18 cellular contexts compared by ENCODE assay signal in the genomic region with DNA sequence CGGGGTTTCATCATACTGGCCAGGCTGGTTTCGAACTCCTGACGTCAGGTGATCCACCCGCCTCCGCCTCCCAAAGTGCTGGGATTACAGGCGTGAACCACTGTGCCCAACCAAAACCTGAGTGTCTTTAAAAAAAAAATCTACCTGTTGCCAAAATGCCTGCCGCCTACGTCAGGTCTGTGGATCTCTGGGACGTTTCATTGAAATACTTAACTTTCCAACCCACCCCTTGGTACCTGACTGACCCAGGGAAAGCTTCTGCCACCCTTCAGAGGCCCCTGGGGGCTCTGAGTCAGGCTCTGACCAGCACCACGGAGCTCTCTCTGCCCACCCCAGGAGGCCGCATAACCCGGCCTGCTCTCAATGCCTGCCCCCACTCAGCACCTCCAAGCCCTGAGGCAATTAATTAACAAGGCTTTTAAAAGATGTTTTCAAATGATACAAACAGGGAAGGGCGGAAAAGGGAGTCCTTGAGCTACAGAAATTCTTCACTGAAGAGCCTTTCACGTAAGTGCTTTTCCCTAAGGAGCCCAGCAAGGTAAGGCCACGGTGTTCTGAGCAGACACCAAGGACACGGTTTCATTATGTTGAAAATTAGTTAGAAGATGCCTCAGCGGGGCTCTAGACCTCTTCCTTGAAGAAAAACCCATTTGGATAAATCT. TPM values are rescaled to one million over a fixed set of nuclear protein-coding genes. Genes with fewer than 3 reads are reported as not detected.
DNase-seq lines count a peak whose midpoint lies in the region; ATAC-seq, FAIRE-seq and TF ChIP-seq lines count a peak whose summit lies in the region.
"Had no signal": no experiment of that assay in that cellular context is flagged by ENCODE, and none has a peak within 500 bp of the region (broad histone marks: within the 10 kb centered on the region; RNA-seq: fewer than 3 reads in every experiment).

No MANE protein-coding gene starts in this region.

- H3K27me3 Mint-ChIP-seq in CD4-positive, alpha-beta T cell: no peaks in the 10 kb centered on the region
- H3K27me3 Mint-ChIP-seq: T-cell had no signal

- intact Hi-C loops in cardiac septum (cut with DNase I) (no loop called here), Right ventricle myocardium superior (cut with DNase I) (no loop called here)
- intact Hi-C loops in CD4-positive, alpha-beta T cell (cut with DNase I, micrococcal nuclease): no loop called here

- H3K27ac Mint-ChIP-seq in CD4-positive, alpha-beta T cell: no peak overlapping the region
- H3K27ac Mint-ChIP-seq: T-cell had no signal

- no peak for FAIRE-seq in bronchial epithelial cell (lab: Jason Lieb, UNC)

- DNase-seq in cardiac septum (ENCODE audit: low spot score) (peak; percentile 26), Right ventricle myocardium superior (no peak), bronchial epithelial cell (ENCODE audit: low read depth) (peak; percentile 9), lung (ENCODE audit: low spot score) (no peak), mucosa of gallbladder (ENCODE audit: low spot score) (no peak)
- no peak for DNase-seq in CD4-positive, alpha-beta T cell
- DNase-seq: activated CD4-positive, alpha-beta T cell treated with anti-CD3 and anti-CD28 coated beads for 1 hour; activated T-cell treated with anti-CD3 and anti-CD28 coated beads, Interleukin-2, amount 50 U/mL, for 48 hours; immature natural killer cell; psoas muscle; T-cell; testis had no signal

- ATAC-seq in Right ventricle myocardium superior (ENCODE audit: poor library complexity): no peak
- peak; percentile 10 for ATAC-seq in lung (ENCODE audit: insufficient read depth, low FRiP score)
- no peak for ATAC-seq in CD4-positive, alpha-beta T cell (ENCODE audit: poor library complexity)
- no peak for ATAC-seq in GM21381 (IDR thresholded peaks at IDR 0.05; ENCODE audit: unreplicated experiment)
- ATAC-seq in activated CD4-positive, CD25-positive, alpha-beta regulatory T cell treated with anti-CD3 and anti-CD28 coated beads, Interleukin-2, amount 50 U/mL, for 24 hours: no peak
- ATAC-seq: psoas muscle, T-cell had no signal

- POLR2A ChIA-PET in CD4-positive, alpha-beta T cell (lab: Charles Lee): no interaction called here

- no peaks in the 10 kb centered on the region for H3K9me3 Mint-ChIP-seq in CD4-positive, alpha-beta T cell
- H3K9me3 Mint-ChIP-seq: immature natural killer cell, T-cell had no signal

- H3K36me3 ChIP-seq in bronchial epithelial cell (ENCODE audit: control insufficient read depth, insufficient read depth, low read length) (peaks cover 4% of the 10 kb centered on the region), lung (ENCODE audit: control insufficient read depth in 2 of 2, insufficient read depth in 2 of 2, low read length in 2 of 2) (peaks cover 0 to 10% of the 10 kb centered on the region in 2 donors)

- H3K36me3 Mint-ChIP-seq in CD4-positive, alpha-beta T cell (ENCODE audit: low read depth): peaks cover 21% of the 10 kb centered on the region

- CTCF ChIA-PET in CD4-positive, alpha-beta T cell (lab: Charles Lee): no interaction called here

- 65 to 84% methylated on average over 17 of the region's 17 CpGs for WGBS in lung, 2 donors

- no peak overlapping the region for H3K4me3 Mint-ChIP-seq in CD4-positive, alpha-beta T cell
- H3K4me3 Mint-ChIP-seq: immature natural killer cell, T-cell had no signal

- H3K27ac ChIP-seq in lung (ENCODE audit: low read depth in 1 of 2, low read length in 1 of 2): peak overlapping the region in 1 of 2 donors; percentile 71
- no peak overlapping the region for H3K27ac ChIP-seq in CD4-positive, alpha-beta T cell (ENCODE audit: low read depth, low read length)
- H3K27ac ChIP-seq: dorsolateral prefrontal cortex, psoas muscle, testis had no signal

- H3K27me3 ChIP-seq in bronchial epithelial cell (ENCODE audit: control insufficient read depth, insufficient read depth, low read length): no peaks in the 10 kb centered on the region
- no peaks in the 10 kb centered on the region for H3K27me3 ChIP-seq in lung (ENCODE audit: control insufficient read depth, insufficient read depth)
- H3K27me3 ChIP-seq in CD4-positive, alpha-beta T cell (ENCODE audit: control insufficient read depth, insufficient read depth, low read length): no peaks in the 10 kb centered on the region
- H3K27me3 ChIP-seq: dorsolateral prefrontal cortex, testis had no signal

- H3K4me1 ChIP-seq in lung (ENCODE audit: control insufficient read depth in 2 of 2, insufficient read depth in 2 of 2, low read length in 2 of 2): peaks cover 0 to 1% of the 10 kb centered on the region in 2 donors
- H3K4me1 ChIP-seq: psoas muscle, testis had no signal

- no peak overlapping the region for H3K4me3 ChIP-seq in bronchial epithelial cell (ENCODE audit: low read depth, low read length)
- no peak overlapping the region for H3K4me3 ChIP-seq in lung
- H3K4me3 ChIP-seq: dorsolateral prefrontal cortex, psoas muscle, testis had no signal

- H3K4me1 Mint-ChIP-seq in CD4-positive, alpha-beta T cell (ENCODE audit: low read depth): peaks cover 4% of the 10 kb centered on the region

- TF ChIP-seq CTCF in bronchial epithelial cell (IDR thresholded peaks at IDR 0.05; ENCODE audit: insufficient read depth, low read length, severe bottlenecking): no peak
- TF ChIP-seq CTCF in lung (IDR thresholded peaks at IDR 0.05; ENCODE audit: control extremely low read depth, extremely low read depth): no peak
- TF ChIP-seq CTCF in CD4-positive, alpha-beta T cell (IDR thresholded peaks at IDR 0.05): no peak

- H3K9me3 ChIP-seq in lung (ENCODE audit: control insufficient read depth in 2 of 2, insufficient read depth in 1 of 2, low read length in 1 of 2): no peaks in the 10 kb centered on the region
- H3K9me3 ChIP-seq in CD4-positive, alpha-beta T cell (ENCODE audit: control insufficient read depth, low read length): no peaks in the 10 kb centered on the region
- H3K9me3 ChIP-seq: psoas muscle, testis had no signal

RNA-seq across cellular contexts. Expression of gene GSG1L, which starts 29.3 kb away (rescaled TPM):
- total RNA-seq in cardiac septum (8.0 TPM), Right ventricle myocardium superior (not detected), bronchial epithelial cell (under 0.01 TPM in 1 of 2 replicates, not detected in the other), lung (1 to 10 TPM in 1 of 2 donors, under 1 TPM in 1; 0.21 to 1.3 TPM), mucosa of gallbladder (not detected)
- under 1 TPM; 0.14 to 0.27 TPM for polyA plus RNA-seq in lung
- total RNA-seq in CD4-positive, alpha-beta T cell: not detected
- total RNA-seq: fibroblast of villous mesenchyme, HT1080, NCI-H460, T-cell had no signal
- polyA plus RNA-seq: immature natural killer cell had no signal

Comparison
In these comparisons a context has a peak if more than half of its experiments do, and no peak if none do; other contexts are left out.
1. DNase-seq: peak in cardiac septum (single experiment) and bronchial epithelial cell (single experiment); none in Right ventricle myocardium superior (single experiment), lung (single experiment), mucosa of gallbladder (single experiment) and CD4-positive, alpha-beta T cell (0 of 10).